Comparison of ENCODE assay signal across 8 cellular contexts in genomic region chr11:9574556-9574805, GRCh38. TPM values are rescaled to one million over a fixed set of nuclear protein-coding genes. Genes with fewer than 3 reads are reported as not detected.
A peak's percentile ranks its signal among the peaks of the same experiment; 100 is the strongest.
DNase-seq lines count a peak whose midpoint lies in the region; ATAC-seq and TF ChIP-seq lines count a peak whose summit lies in the region.

No MANE protein-coding gene starts in this region.

- no TSS peak for BruUV-seq in Panc1 (replicated peaks; lab: Mats Ljungman, UMichigan)

- in situ Hi-C loops in Panc1 (cut with HindIII; ENCODE audit: low pct_unique_long_range_greater_than_20kb, low sequenced_read_pairs) = no loop called here

- intact Hi-C loops in Panc1 (cut with micrococcal nuclease; ENCODE audit: unreplicated experiment) = loop anchor here (10.0 kb wide), 1 partner anchor 730 kb away; the partner anchor contains the start of gene ADM
- intact Hi-C loops in dorsolateral prefrontal cortex (cut with DNase I) = no loop called here

- H3K4me1 ChIP-seq in Panc1 (ENCODE audit: control insufficient read depth, insufficient read depth, low read length) = peaks cover 46% of the 10 kb centered on the region
- peaks cover 0 to 8% of the 10 kb centered on the region in 2 donors for H3K4me1 ChIP-seq in muscle layer of duodenum (ENCODE audit: control insufficient read depth in 1 of 2, insufficient read depth in 2 of 2, low read length in 2 of 2)

- H3K27me3 ChIP-seq in Panc1 (ENCODE audit: control insufficient read depth, insufficient read depth, low read length) (no peaks in the 10 kb centered on the region), dorsolateral prefrontal cortex (no peaks in the 10 kb centered on the region), muscle layer of duodenum (ENCODE audit: low read depth, low read length) (no peaks in the 10 kb centered on the region)

- peaks cover 37% of the 10 kb centered on the region for H3K36me3 ChIP-seq in Panc1 (ENCODE audit: control insufficient read depth, insufficient read depth, low read length)
- H3K36me3 ChIP-seq in muscle layer of duodenum (ENCODE audit: control insufficient read depth in 1 of 2, insufficient read depth in 2 of 2, low read length in 2 of 2) = peaks cover 0 to 18% of the 10 kb centered on the region in 2 donors

- H3K27ac ChIP-seq in Panc1 (ENCODE audit: low read length) (peak overlapping the region; percentile 99), dorsolateral prefrontal cortex (peak overlapping the region in 20 of 59 donors; percentile 19 to 93 (median 67)), muscle layer of duodenum (ENCODE audit: low read length) (peak overlapping the region; percentile 95)

- DNase-seq in ELR (ENCODE audit: low read depth) (peak; percentile 28), Panc1 (ENCODE audit: low read depth, low spot score) (no peak), dorsolateral prefrontal cortex (no peak), NCI-H82 (lab: John Stamatoyannopoulos, UW) (no peak)
- no peak for DNase-seq in stimulated activated naive CD4-positive, alpha-beta T cell treated with Interleukin-2 at 50 U/mL for 16 hours (lab: John Stamatoyannopoulos, UW)

- POLR2A ChIA-PET in Panc1 (lab: Charles Lee) = interaction anchor here (0.7 kb wide), 1 partner anchor 44 kb away, joined by 20 read pairs; no protein-coding TSS in a partner anchor

- H3K9me3 ChIP-seq in Panc1 (ENCODE audit: control insufficient read depth, insufficient read depth, low read depth, low read length) (no peaks in the 10 kb centered on the region), muscle layer of duodenum (ENCODE audit: control insufficient read depth in 1 of 2, low read length in 2 of 2) (no peaks in the 10 kb centered on the region)

- TF ChIP-seq CTCF in Panc1 (IDR thresholded peaks at IDR 0.05) (no peak), dorsolateral prefrontal cortex (IDR thresholded peaks at IDR 0.05 in 54 of 56, conservative IDR thresholded peaks at IDR 0.05 in 2 of 56; ENCODE audit: low read depth in 1 of 56, partially characterized antibody in 56 of 56) (no peak)

- H3K4me3 ChIP-seq in Panc1 (ENCODE audit: low read depth in 2 of 2, low read length in 2 of 2) = peak overlapping the region; percentile 85 to 87
- H3K4me3 ChIP-seq in dorsolateral prefrontal cortex = peak overlapping the region; percentile 42 to 96 (median 82)
- peak overlapping the region; percentile 74 to 88 for H3K4me3 ChIP-seq in muscle layer of duodenum (ENCODE audit: low read depth in 1 of 2, low read length in 2 of 2)

- CTCF ChIA-PET in Panc1 (lab: Charles Lee) = no interaction called here

- ATAC-seq in Panc1 (no peak), HG02610 (IDR thresholded peaks at IDR 0.05; ENCODE audit: unreplicated experiment) (no peak), HG03565 (IDR thresholded peaks at IDR 0.05; ENCODE audit: unreplicated experiment) (no peak)

RNA-seq across cellular contexts. Expression of gene WEE1, which starts 1.0 kb away (rescaled TPM):
- 67.9 TPM for total RNA-seq in Panc1 (2021; ENCODE audit: unreplicated experiment)
- 25.1 TPM for polyA plus RNA-seq in Panc1 (2012; ENCODE audit: insufficient read length)
- total RNA-seq in dorsolateral prefrontal cortex = 1 to 10 TPM in 119 of 120 experiments, under 1 TPM in 1; 0.76 to 9.5 (median 2.7) TPM
